24 cellular contexts compared by ENCODE assay signal in the genomic region with DNA sequence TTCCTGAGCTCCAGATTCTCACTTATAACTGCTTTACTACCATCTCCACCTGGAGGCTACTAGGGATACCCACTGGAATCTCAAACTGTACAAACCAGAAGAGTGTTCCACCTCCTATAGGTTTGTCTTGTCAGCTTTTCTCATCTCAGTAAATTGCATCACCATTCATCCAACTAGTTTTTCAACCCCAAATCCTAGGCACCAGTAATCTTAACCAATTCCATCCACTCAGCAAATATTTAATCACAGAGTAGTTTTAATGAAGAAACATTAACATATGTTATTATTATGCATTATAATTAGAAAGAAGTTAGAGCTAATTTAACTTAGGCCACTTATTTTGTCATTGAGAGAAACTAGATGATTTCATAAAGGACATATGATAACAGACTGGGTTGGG.
A peak's percentile ranks its signal among the peaks of the same experiment; 100 is the strongest.
DNase-seq lines count a peak whose midpoint lies in the region; ATAC-seq, FAIRE-seq and TF ChIP-seq lines count a peak whose summit lies in the region.
"Had no signal": no experiment of that assay in that cellular context is flagged by ENCODE, and none has a peak within 500 bp of the region (broad histone marks: within the 10 kb centered on the region; RNA-seq: fewer than 3 reads in every experiment).

No MANE protein-coding gene starts in this region.

- H3K79me2 ChIP-seq in K562 (ENCODE audit: control insufficient read depth, insufficient read depth, low read length) = no peaks in the 10 kb centered on the region

- POLR2A ChIA-PET in A549 (lab: Yijun Ruan, JAX) = no interaction called here
- POLR2A ChIA-PET in K562 (lab: Yijun Ruan, JAX) = no interaction called here

- H3K4me2 ChIP-seq in A549 (no peak overlapping the region), K562 (ENCODE audit: insufficient read depth, low read length) (no peak overlapping the region)
- H3K4me2 ChIP-seq: BLaER1 had no signal

- no peaks in the 10 kb centered on the region for H4K20me1 ChIP-seq in K562 (replicated peaks; ENCODE audit: control insufficient read depth, insufficient read depth, low read length)
- H4K20me1 ChIP-seq: BLaER1 had no signal

- H3K9me1 ChIP-seq in K562 (ENCODE audit: control insufficient read depth, insufficient read depth, low read length) = no peaks in the 10 kb centered on the region

- no peak overlapping the region for H3K9ac ChIP-seq in K562 (ENCODE audit: insufficient read depth in 1 of 2, low read depth in 2 of 2, low read length in 2 of 2)
- H3K9ac ChIP-seq: BLaER1 had no signal

- no peak overlapping the region for H3K4me3 ChIP-seq in A549
- H3K4me3 ChIP-seq in K562 = no peak overlapping the region
- H3K4me3 ChIP-seq: BLaER1, GM12878 had no signal

- FAIRE-seq in A549 (lab: Jason Lieb, UNC) (no peak), K562 (lab: Jason Lieb, UNC) (no peak)
- FAIRE-seq: GM12878, GM12892, GM18507 had no signal

- TF ChIP-seq CTCF in A549 (IDR thresholded peaks at IDR 0.05) (no peak), K562 (IDR thresholded peaks at IDR 0.05 in 2 of 3, conservative IDR thresholded peaks at IDR 0.05 in 1 of 3; ENCODE audit: insufficient read depth in 2 of 3, low read depth in 1 of 3, low read length in 3 of 3) (no peak)

- TF ChIP-seq RAD21 in A549 (conservative IDR thresholded peaks at IDR 0.05 in 1 of 2, IDR thresholded peaks at IDR 0.05 in 1 of 2) = no peak
- TF ChIP-seq RAD21 in K562 (CRISPR knock-in tag; conservative IDR thresholded peaks at IDR 0.05 in 1 of 2, IDR thresholded peaks at IDR 0.05 in 1 of 2) = no peak

- peak; percentile 3 for DNase-seq in DMS53 (lab: John Stamatoyannopoulos, UW)
- no peak for DNase-seq in DMS53 treated with DMSO at 0.1 percent for 48 hours (lab: John Stamatoyannopoulos, UW; ENCODE audit: unreplicated experiment)
- DNase-seq in A549 (ENCODE audit: low read depth in 1 of 2, low spot score in 1 of 2) = no peak
- DNase-seq in K562 (ENCODE audit: extremely low read depth in 1 of 4, low spot score in 3 of 4) = no peak
- no peak for DNase-seq in SHP77 (lab: John Stamatoyannopoulos, UW)
- DNase-seq in activated effector memory CD4-positive, alpha-beta T cell treated with Interleukin-2 at 50 U/mL for 16 hours = no peak
- DNase-seq: ACHN; BE2C; C1 segment of cervical spinal cord; CD4-positive, alpha-beta memory T cell; CD4-positive, CD25-positive, alpha-beta regulatory T cell; CD8-positive, alpha-beta memory T cell; COR-L47; DMS 273 treated with DMSO at 0.1 percent for 48 hours; DMS153; DMS79; DND-41; EL; GDM1 had no signal

- no peaks in the 10 kb centered on the region for H3K36me3 ChIP-seq in K562 (ENCODE audit: control insufficient read depth, insufficient read depth, low read length)
- H3K36me3 ChIP-seq: BE2C, BLaER1 had no signal

- TF ChIP-seq POLR2A in A549 (IDR thresholded peaks at IDR 0.05; ENCODE audit: low read length) (no peak), K562 (conservative IDR thresholded peaks at IDR 0.05) (no peak)

- intact Hi-C loops in K562 (cut with micrococcal nuclease) = no loop called here

- H3K27ac ChIP-seq in A549 (no peak overlapping the region), K562 (ENCODE audit: extremely low read depth, low read depth, low read length) (no peak overlapping the region)
- H3K27ac ChIP-seq: 22Rv1, BLaER1 had no signal

- CTCF ChIA-PET in A549 (lab: Yijun Ruan, JAX) (no interaction called here), K562 (lab: Yijun Ruan, JAX; ENCODE audit: low intra/inter-chr PET ratio) (no interaction called here)

- no TSS peak for BruUV-seq in K562 (replicated peaks; lab: Mats Ljungman, UMichigan)

- no peak overlapping the region for H2AFZ ChIP-seq in K562 (ENCODE audit: low read depth, low read length)

- 0 out of 3 replicates have a peak, but pooled peaks cover 8% of the 10 kb centered on the region for H3K9me3 ChIP-seq in A549
- no peaks in the 10 kb centered on the region for H3K9me3 ChIP-seq in K562 (replicated peaks; ENCODE audit: control insufficient read depth, insufficient read depth, low read depth, low read length)
- H3K9me3 ChIP-seq: BE2C, BLaER1 had no signal

- no peaks in the 10 kb centered on the region for H3K27me3 ChIP-seq in K562 (ENCODE audit: control insufficient read depth in 2 of 2, insufficient read depth in 2 of 2, low read length in 2 of 2)
- H3K27me3 ChIP-seq: BE2C, BLaER1 had no signal

- in situ Hi-C loops in K562 (cut with MboI) = no loop called here

- no peak for ATAC-seq in A549
- no peak for ATAC-seq in K562
- ATAC-seq: GM12878 had no signal

- TF ChIP-seq EP300 in A549 (IDR thresholded peaks at IDR 0.05) (no peak), K562 (IDR thresholded peaks at IDR 0.05; ENCODE audit: low read length) (no peak)

- H3K4me1 ChIP-seq in A549 (no peaks in the 10 kb centered on the region), K562 (replicated peaks in 1 of 2; ENCODE audit: control insufficient read depth in 2 of 2, insufficient read depth in 2 of 2, low read length in 2 of 2) (no peaks in the 10 kb centered on the region)
- H3K4me1 ChIP-seq: BE2C, BLaER1 had no signal

TF ChIP-seq in A549, 52 proteins besides CTCF, POLR2A, EP300 and RAD21:
- TF ChIP-seq HMGXB4 (CRISPR knock-in tag; IDR thresholded peaks at IDR 0.05; ENCODE audit: borderline replicate concordance) = no peak
- TF ChIP-seq MAFK (IDR thresholded peaks at IDR 0.05; ENCODE audit: partially characterized antibody) = peak; percentile 63

TF ChIP-seq in K562, 482 proteins besides CTCF, POLR2A, EP300 and RAD21:
- TF ChIP-seq C11orf30 (IDR thresholded peaks at IDR 0.05; ENCODE audit: low read depth) (peak; percentile 15; the same call in 1 of the 2 replicates), ZNF311 (CRISPR knock-in tag; IDR thresholded peaks at IDR 0.05) (no peak), MAFG (tag; conservative IDR thresholded peaks at IDR 0.05) (peak; percentile 30; the same call in 1 of the 2 replicates), ZNF316 (IDR thresholded peaks at IDR 0.05) (peak; percentile 52; the same call in 1 of the 2 replicates), PRMT5 (CRISPR knock-in tag; IDR thresholded peaks at IDR 0.05) (no peak), ZNF830 (CRISPR knock-in tag; IDR thresholded peaks at IDR 0.05) (no peak), ZBTB11 (CRISPR knock-in tag; IDR thresholded peaks at IDR 0.05) (no peak), PTBP1 (IDR thresholded peaks at IDR 0.05; ENCODE audit: low read depth, low read length) (no peak), CHD2 (IDR thresholded peaks at IDR 0.05; ENCODE audit: low read depth, low read length) (no peak)
- TF ChIP-seq, protein P1, sequence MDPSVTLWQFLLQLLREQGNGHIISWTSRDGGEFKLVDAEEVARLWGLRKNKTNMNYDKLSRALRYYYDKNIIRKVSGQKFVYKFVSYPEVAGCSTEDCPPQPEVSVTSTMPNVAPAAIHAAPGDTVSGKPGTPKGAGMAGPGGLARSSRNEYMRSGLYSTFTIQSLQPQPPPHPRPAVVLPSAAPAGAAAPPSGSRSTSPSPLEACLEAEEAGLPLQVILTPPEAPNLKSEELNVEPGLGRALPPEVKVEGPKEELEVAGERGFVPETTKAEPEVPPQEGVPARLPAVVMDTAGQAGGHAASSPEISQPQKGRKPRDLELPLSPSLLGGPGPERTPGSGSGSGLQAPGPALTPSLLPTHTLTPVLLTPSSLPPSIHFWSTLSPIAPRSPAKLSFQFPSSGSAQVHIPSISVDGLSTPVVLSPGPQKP (CRISPR knock-in tag; IDR thresholded peaks at IDR 0.05) = no peak
